Comparison of ENCODE assay signal across 1 cellular context in genomic region chr5:127030259-127031146, GRCh38.
TF ChIP-seq lines count a peak whose summit lies in the region.

A gene with protein sequence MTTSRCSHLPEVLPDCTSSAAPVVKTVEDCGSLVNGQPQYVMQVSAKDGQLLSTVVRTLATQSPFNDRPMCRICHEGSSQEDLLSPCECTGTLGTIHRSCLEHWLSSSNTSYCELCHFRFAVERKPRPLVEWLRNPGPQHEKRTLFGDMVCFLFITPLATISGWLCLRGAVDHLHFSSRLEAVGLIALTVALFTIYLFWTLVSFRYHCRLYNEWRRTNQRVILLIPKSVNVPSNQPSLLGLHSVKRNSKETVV (minus strand): TSS chr5:127030558. CDS start chr5:126918171, 112,387 bp downstream.

TF ChIP-seq in SK-N-SH, 30 proteins besides CTCF, POLR2A, EP300 and RAD21 (continued from another document):
- TF ChIP-seq, protein P1, sequence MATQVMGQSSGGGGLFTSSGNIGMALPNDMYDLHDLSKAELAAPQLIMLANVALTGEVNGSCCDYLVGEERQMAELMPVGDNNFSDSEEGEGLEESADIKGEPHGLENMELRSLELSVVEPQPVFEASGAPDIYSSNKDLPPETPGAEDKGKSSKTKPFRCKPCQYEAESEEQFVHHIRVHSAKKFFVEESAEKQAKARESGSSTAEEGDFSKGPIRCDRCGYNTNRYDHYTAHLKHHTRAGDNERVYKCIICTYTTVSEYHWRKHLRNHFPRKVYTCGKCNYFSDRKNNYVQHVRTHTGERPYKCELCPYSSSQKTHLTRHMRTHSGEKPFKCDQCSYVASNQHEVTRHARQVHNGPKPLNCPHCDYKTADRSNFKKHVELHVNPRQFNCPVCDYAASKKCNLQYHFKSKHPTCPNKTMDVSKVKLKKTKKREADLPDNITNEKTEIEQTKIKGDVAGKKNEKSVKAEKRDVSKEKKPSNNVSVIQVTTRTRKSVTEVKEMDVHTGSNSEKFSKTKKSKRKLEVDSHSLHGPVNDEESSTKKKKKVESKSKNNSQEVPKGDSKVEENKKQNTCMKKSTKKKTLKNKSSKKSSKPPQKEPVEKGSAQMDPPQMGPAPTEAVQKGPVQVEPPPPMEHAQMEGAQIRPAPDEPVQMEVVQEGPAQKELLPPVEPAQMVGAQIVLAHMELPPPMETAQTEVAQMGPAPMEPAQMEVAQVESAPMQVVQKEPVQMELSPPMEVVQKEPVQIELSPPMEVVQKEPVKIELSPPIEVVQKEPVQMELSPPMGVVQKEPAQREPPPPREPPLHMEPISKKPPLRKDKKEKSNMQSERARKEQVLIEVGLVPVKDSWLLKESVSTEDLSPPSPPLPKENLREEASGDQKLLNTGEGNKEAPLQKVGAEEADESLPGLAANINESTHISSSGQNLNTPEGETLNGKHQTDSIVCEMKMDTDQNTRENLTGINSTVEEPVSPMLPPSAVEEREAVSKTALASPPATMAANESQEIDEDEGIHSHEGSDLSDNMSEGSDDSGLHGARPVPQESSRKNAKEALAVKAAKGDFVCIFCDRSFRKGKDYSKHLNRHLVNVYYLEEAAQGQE (IDR thresholded peaks at IDR 0.05; ENCODE audit: low read depth, low read length): peak; percentile 18; the same call in 1 of the 2 replicates
- TF ChIP-seq RCOR1 (IDR thresholded peaks at IDR 0.05; ENCODE audit: low read length) (no peak), SMC3 (IDR thresholded peaks at IDR 0.05; ENCODE audit: low read depth, low read length) (peak; percentile 11; the same call in 1 of the 2 replicates), TAF1 (IDR thresholded peaks at IDR 0.05; ENCODE audit: borderline replicate concordance, low read depth, low read length) (peak; percentile 81), GABPA (IDR thresholded peaks at IDR 0.05; ENCODE audit: low read depth) (no peak), NRF1 (IDR thresholded peaks at IDR 0.05; ENCODE audit: low read depth, low read length) (no peak), RFX5 (IDR thresholded peaks at IDR 0.05; ENCODE audit: low read length) (no peak), RXRA (IDR thresholded peaks at IDR 0.05; ENCODE audit: borderline replicate concordance, low read depth) (no peak), MEF2A (IDR thresholded peaks at IDR 0.05; ENCODE audit: borderline replicate concordance, low read depth) (no peak)
- TF ChIP-seq, protein P2, sequence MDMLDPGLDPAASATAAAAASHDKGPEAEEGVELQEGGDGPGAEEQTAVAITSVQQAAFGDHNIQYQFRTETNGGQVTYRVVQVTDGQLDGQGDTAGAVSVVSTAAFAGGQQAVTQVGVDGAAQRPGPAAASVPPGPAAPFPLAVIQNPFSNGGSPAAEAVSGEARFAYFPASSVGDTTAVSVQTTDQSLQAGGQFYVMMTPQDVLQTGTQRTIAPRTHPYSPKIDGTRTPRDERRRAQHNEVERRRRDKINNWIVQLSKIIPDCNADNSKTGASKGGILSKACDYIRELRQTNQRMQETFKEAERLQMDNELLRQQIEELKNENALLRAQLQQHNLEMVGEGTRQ (IDR thresholded peaks at IDR 0.05; ENCODE audit: borderline replicate concordance, low read depth, low read length): no peak
